Comparison of ENCODE assay signal across 13 cellular contexts in the genomic region with DNA sequence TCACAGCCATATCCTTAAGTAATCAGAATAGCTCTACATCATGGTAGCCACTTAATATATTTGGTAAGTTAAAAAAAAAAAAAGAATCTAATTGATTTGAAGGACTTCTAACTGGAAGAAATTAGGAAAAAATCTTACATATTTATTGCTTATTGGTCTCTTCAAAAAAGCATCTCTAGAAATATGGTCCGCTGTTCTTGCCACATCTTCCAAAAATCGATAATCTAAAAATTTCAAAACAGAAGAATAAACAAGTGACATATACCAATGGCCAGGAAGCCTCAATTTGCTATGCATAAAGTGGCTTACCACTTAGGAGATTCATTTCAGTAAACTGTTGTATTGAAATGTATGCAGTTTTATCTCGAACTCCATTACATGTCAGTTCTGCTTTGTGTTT. TPM values are rescaled to one million over a fixed set of nuclear protein-coding genes. Genes with fewer than 3 reads are reported as not detected.
DNase-seq lines count a peak whose midpoint lies in the region; ATAC-seq and TF ChIP-seq lines count a peak whose summit lies in the region.
"Had no signal": no experiment of that assay in that cellular context is flagged by ENCODE, and none has a peak within 500 bp of the region (broad histone marks: within the 10 kb centered on the region; RNA-seq: fewer than 3 reads in every experiment).

No MANE protein-coding gene starts in this region.

- POLR2A ChIA-PET in activated CD8-positive, alpha-beta T cell treated with anti-CD3 and anti-CD28 coated beads for 36 hours (lab: Charles Lee): no interaction called here

- H3K27me3 ChIP-seq in BLaER1 treated with 17β-estradiol and CSF1 and Interleukin-3, amounts not matched to agents 10 nM and 100 nM: no peaks in the 10 kb centered on the region
- H3K27me3 ChIP-seq in DND-41 (ENCODE audit: insufficient read depth, low read length, poor library complexity): no peaks in the 10 kb centered on the region
- H3K27me3 ChIP-seq: heart left ventricle had no signal

- TF ChIP-seq CTCF in DND-41 (IDR thresholded peaks at IDR 0.05; ENCODE audit: borderline replicate concordance, extremely low read depth, low read length, poor library complexity, severe bottlenecking): no peak
- no peak for TF ChIP-seq CTCF in activated CD8-positive, alpha-beta T cell treated with anti-CD3 and anti-CD28 coated beads for 36 hours (IDR thresholded peaks at IDR 0.05)

- peaks cover 2% of the 10 kb centered on the region for H3K9me3 Mint-ChIP-seq in activated CD8-positive, alpha-beta T cell treated with anti-CD3 and anti-CD28 coated beads for 36 hours
- no peaks in the 10 kb centered on the region for H3K9me3 Mint-ChIP-seq in memory B cell

- peaks cover 0 to 9% (median 4%) of the 10 kb centered on the region in 11 experiments; a peak in 9 of 22 replicates for H3K9me3 ChIP-seq in BLaER1 treated with 17β-estradiol and CSF1 and Interleukin-3, amounts not matched to agents 10 nM and 100 nM (replicated peaks in 1 of 11)
- no peaks in the 10 kb centered on the region for H3K9me3 ChIP-seq in DND-41 (ENCODE audit: insufficient read depth, low read length, severe bottlenecking)
- H3K9me3 ChIP-seq: heart left ventricle had no signal

- no peaks in the 10 kb centered on the region for H3K27me3 Mint-ChIP-seq in activated CD8-positive, alpha-beta T cell treated with anti-CD3 and anti-CD28 coated beads for 36 hours
- H3K27me3 Mint-ChIP-seq in memory B cell: no peaks in the 10 kb centered on the region

- peaks cover 64% of the 10 kb centered on the region for H3K79me2 ChIP-seq in DND-41 (ENCODE audit: insufficient read depth, low read length)

- peaks cover 31% of the 10 kb centered on the region for H3K4me1 Mint-ChIP-seq in activated CD8-positive, alpha-beta T cell treated with anti-CD3 and anti-CD28 coated beads for 36 hours (ENCODE audit: low read depth)
- H3K4me1 Mint-ChIP-seq in memory B cell: peaks cover 15% of the 10 kb centered on the region

- peaks cover 43% of the 10 kb centered on the region for H3K36me3 Mint-ChIP-seq in activated CD8-positive, alpha-beta T cell treated with anti-CD3 and anti-CD28 coated beads for 36 hours (ENCODE audit: low read depth)
- peaks cover 21% of the 10 kb centered on the region for H3K36me3 Mint-ChIP-seq in memory B cell

- H3K36me3 ChIP-seq in BLaER1 treated with 17β-estradiol and CSF1 and Interleukin-3, amounts not matched to agents 10 nM and 100 nM: peaks cover 46 to 59% (median 52%) of the 10 kb centered on the region in 11 experiments
- peaks cover 51% of the 10 kb centered on the region for H3K36me3 ChIP-seq in DND-41 (ENCODE audit: insufficient read depth, low read length)

- no peak overlapping the region for H3K9ac ChIP-seq in BLaER1 treated with 17β-estradiol and CSF1 and Interleukin-3, amounts not matched to agents 10 nM and 100 nM
- H3K9ac ChIP-seq in DND-41 (ENCODE audit: low read depth, low read length): no peak overlapping the region

- intact Hi-C loops in activated CD8-positive, alpha-beta T cell treated with anti-CD3 and anti-CD28 coated beads for 36 hours (cut with micrococcal nuclease): loop anchor here (2.0 kb wide), 1 partner anchor 21 kb away; no protein-coding TSS in a partner anchor

- no peak overlapping the region for H2AFZ ChIP-seq in DND-41 (ENCODE audit: low read depth, low read length)

- peak overlapping the region; percentile 55 for H3K4me3 Mint-ChIP-seq in activated CD8-positive, alpha-beta T cell treated with anti-CD3 and anti-CD28 coated beads for 36 hours
- H3K4me3 Mint-ChIP-seq in memory B cell: peak overlapping the region; percentile 18

- ATAC-seq in DND-41 (ENCODE audit: insufficient read depth, low read depth) (no peak), memory B cell (ENCODE audit: low read depth) (no peak)
- no peak for ATAC-seq in activated CD8-positive, alpha-beta T cell treated with anti-CD3 and anti-CD28 coated beads for 36 hours
- ATAC-seq: heart left ventricle had no signal

- no peak overlapping the region for H3K27ac ChIP-seq in BLaER1 treated with 17β-estradiol and CSF1 and Interleukin-3, amounts not matched to agents 10 nM and 100 nM
- no peak overlapping the region for H3K27ac ChIP-seq in DND-41 (ENCODE audit: low read length)
- H3K27ac ChIP-seq: C4-2B, epithelial cell of prostate, heart left ventricle, SK-N-MC had no signal

- peak overlapping the region in 10 of 11 experiments; percentile 19 to 99 (median 94); a peak in 15 of 22 replicates for H3K4me2 ChIP-seq in BLaER1 treated with 17β-estradiol and CSF1 and Interleukin-3, amounts not matched to agents 10 nM and 100 nM
- H3K4me2 ChIP-seq in DND-41 (ENCODE audit: insufficient read depth, low read length): peak overlapping the region; percentile 72

- H3K4me1 ChIP-seq in BLaER1 treated with 17β-estradiol and CSF1 and Interleukin-3, amounts not matched to agents 10 nM and 100 nM: peaks cover 9 to 27% (median 18%) of the 10 kb centered on the region in 10 experiments
- H3K4me1 ChIP-seq in DND-41 (ENCODE audit: insufficient read depth, low read length): peaks cover 47% of the 10 kb centered on the region

- H4K20me1 ChIP-seq in BLaER1 treated with 17β-estradiol and CSF1 and Interleukin-3, amounts not matched to agents 10 nM and 100 nM: peaks cover 0 to 43% (median 0%) of the 10 kb centered on the region in 11 experiments; a peak in 7 of 22 replicates
- H4K20me1 ChIP-seq in DND-41 (ENCODE audit: insufficient read depth, low read length): no peaks in the 10 kb centered on the region

- no peak overlapping the region for H3K27ac Mint-ChIP-seq in activated CD8-positive, alpha-beta T cell treated with anti-CD3 and anti-CD28 coated beads for 36 hours
- H3K27ac Mint-ChIP-seq in memory B cell: no peak overlapping the region

- CTCF ChIA-PET in activated CD8-positive, alpha-beta T cell treated with anti-CD3 and anti-CD28 coated beads for 36 hours (lab: Charles Lee): no interaction called here

- no peak for DNase-seq in DND-41
- no peak for DNase-seq in activated CD8-positive, alpha-beta T cell treated with anti-CD3 and anti-CD28 coated beads for 36 hours
- no peak for DNase-seq in memory B cell (ENCODE audit: low spot score in 2 of 2)
- no peak for DNase-seq in cerebellum (ENCODE audit: low spot score)
- no peak for DNase-seq in NCI-H1436 treated with DMSO at 0.1 percent for 48 hours (lab: John Stamatoyannopoulos, UW)
- DNase-seq in dermis blood vessel endothelial cell: no peak
- DNase-seq: heart left ventricle, kidney glomerular epithelial cell, NCI-H446 had no signal

- H3K4me3 ChIP-seq in BLaER1 treated with 17β-estradiol and CSF1 and Interleukin-3, amounts not matched to agents 10 nM and 100 nM: peak overlapping the region in 3 of 10 experiments; percentile 89 to 99 (median 98); a peak in 4 of 20 replicates
- H3K4me3 ChIP-seq in DND-41 (ENCODE audit: low read depth in 1 of 2, low read length in 2 of 2): peak overlapping the region in 1 of 2 experiments; percentile 35; a peak in 1 of 4 replicates

RNA-seq across cellular contexts. Expression of gene ZNHIT6, which starts 2.3 kb away (rescaled TPM):
- 10 to 100 TPM; 22.4 to 23.9 TPM for total RNA-seq in activated CD8-positive, alpha-beta T cell treated with anti-CD3 and anti-CD28 coated beads for 36 hours
- total RNA-seq in cerebellum (17.5 TPM), dermis blood vessel endothelial cell (12.3 and 14.7 TPM in 2 replicates)
